Comparison of ENCODE assay signal across 8 cellular contexts in the genomic region with DNA sequence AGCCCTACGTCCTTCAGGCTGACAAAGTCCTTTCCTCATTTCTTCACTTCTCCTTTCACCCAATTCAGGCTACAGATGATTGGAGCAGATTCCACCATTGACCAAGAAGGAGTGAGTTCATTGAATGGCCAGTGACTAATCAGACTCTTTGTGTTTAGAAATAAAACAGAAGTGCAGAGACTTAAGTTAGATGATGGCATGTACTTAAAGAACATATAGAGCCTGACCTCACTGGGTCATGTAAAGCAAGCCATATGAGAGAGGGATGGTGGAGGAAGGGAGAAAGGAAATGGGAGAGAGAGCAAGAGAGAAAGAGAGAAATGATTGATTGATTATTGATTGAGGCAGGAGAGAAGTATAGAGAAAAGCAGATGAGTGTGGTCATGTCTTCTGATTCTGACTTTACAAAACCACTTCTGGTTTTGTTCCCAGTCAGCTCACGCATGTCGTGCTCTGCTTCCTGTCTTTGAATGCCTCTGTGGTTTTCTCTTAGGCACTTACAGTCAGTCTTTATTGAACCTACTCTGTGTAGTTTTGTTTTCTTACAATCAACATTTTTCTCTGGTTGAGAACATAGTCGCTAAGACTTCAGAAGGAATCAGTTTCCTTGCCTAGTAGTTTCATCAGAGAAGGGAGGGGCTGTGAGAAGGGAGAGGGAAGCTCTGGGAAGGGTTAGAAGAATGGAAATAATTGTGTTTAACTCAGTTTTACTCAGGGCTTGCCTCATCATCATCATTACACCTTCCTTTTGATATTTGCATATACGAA.
A peak's percentile ranks its signal among the peaks of the same experiment; 100 is the strongest.
DNase-seq lines count a peak whose midpoint lies in the region; ATAC-seq and TF ChIP-seq lines count a peak whose summit lies in the region.

No MANE protein-coding gene starts in this region.

- no peak overlapping the region for H3K4me3 ChIP-seq in fibroblast of mammary gland (ENCODE audit: control insufficient read depth, low read depth, low read length)

- no peak for TF ChIP-seq CTCF in fibroblast of mammary gland (conservative IDR thresholded peaks at IDR 0.05; ENCODE audit: control insufficient read depth, insufficient read depth, low read depth, low read length)

- peak; percentile 80 for DNase-seq in AG20443 (ENCODE audit: low spot score)
- DNase-seq in activated CD4-positive, alpha-beta T cell treated with anti-CD3 and anti-CD28 coated beads, Interleukin-2, amount 50 U/mL, for 48 hours, result peak; percentile 43 to 54
- DNase-seq in fibroblast of mammary gland (ENCODE audit: low read depth), result peak; percentile 82
- peak; percentile 21 for DNase-seq in stimulated activated CD4-positive, alpha-beta T cell treated with anti-CD3 and anti-CD28 coated beads, Interleukin-12 subunit alpha, Interleukin-12 subunit beta, amount 100 ng/mL, for 4 hours
- no peak for DNase-seq in NCI-H2196 (lab: John Stamatoyannopoulos, UW; ENCODE audit: unreplicated experiment)
- DNase-seq in superior temporal gyrus (ENCODE audit: extremely low spot score), result no peak

- ATAC-seq in GM19372 (IDR thresholded peaks at IDR 0.05; ENCODE audit: low read depth, unreplicated experiment) (peak; percentile 98), HG03460 (IDR thresholded peaks at IDR 0.05; ENCODE audit: unreplicated experiment) (peak; percentile 99)

Comparison
In these comparisons a context has a peak if more than half of its experiments do, and no peak if none do; other contexts are left out.
1. DNase-seq: peak in AG20443 (single experiment), activated CD4-positive, alpha-beta T cell treated with anti-CD3 and anti-CD28 coated beads, Interleukin-2, amount 50 U/mL, for 48 hours (2 of 2), fibroblast of mammary gland (single experiment) and stimulated activated CD4-positive, alpha-beta T cell treated with anti-CD3 and anti-CD28 coated beads, Interleukin-12 subunit alpha, Interleukin-12 subunit beta, amount 100 ng/mL, for 4 hours (single experiment); none in NCI-H2196 (single experiment) and superior temporal gyrus (single experiment).